In genomic region chr12:112794721-112795486, GRCh38 we compare ENCODE assay signal across 21 cellular contexts. TPM values are rescaled to one million over a fixed set of nuclear protein-coding genes. Genes with fewer than 3 reads are reported as not detected.
DNase-seq lines count a peak whose midpoint lies in the region; ATAC-seq and TF ChIP-seq lines count a peak whose summit lies in the region.
"Had no signal": no experiment of that assay in that cellular context is flagged by ENCODE, and none has a peak within 500 bp of the region (broad histone marks: within the 10 kb centered on the region; RNA-seq: fewer than 3 reads in every experiment).

No MANE protein-coding gene starts in this region.

- no peak overlapping the region for H3K27ac Mint-ChIP-seq in Caco-2 (ENCODE audit: unreplicated experiment)
- H3K27ac Mint-ChIP-seq: CD8-positive, alpha-beta T cell had no signal

- H3K36me3 ChIP-seq in SK-N-SH (replicated peaks in 1 of 2; ENCODE audit: control insufficient read depth in 1 of 2, insufficient read depth in 2 of 2, low read length in 1 of 2) (no peaks in the 10 kb centered on the region), neural cell (ENCODE audit: insufficient read depth, low read length) (no peaks in the 10 kb centered on the region), Caco-2 (ENCODE audit: control insufficient read depth, insufficient read depth, low read length) (no peaks in the 10 kb centered on the region)
- H3K36me3 ChIP-seq: BLaER1 treated with 17β-estradiol and CSF1 and Interleukin-3, amounts not matched to agents 10 nM and 100 nM; HAP-1 had no signal

- no peaks in the 10 kb centered on the region for H3K36me3 Mint-ChIP-seq in Caco-2 (ENCODE audit: insufficient read depth, unreplicated experiment)
- H3K36me3 Mint-ChIP-seq: CD8-positive, alpha-beta T cell had no signal

- peaks cover 20% of the 10 kb centered on the region for H3K27me3 Mint-ChIP-seq in Caco-2 (ENCODE audit: insufficient read depth, unreplicated experiment)

- no peak for ATAC-seq in SK-N-SH treated with all-trans-retinoic acid at 6 μM for 48 hours
- ATAC-seq in omental fat pad (ENCODE audit: low FRiP score) = no peak
- ATAC-seq: CD8-positive, alpha-beta T cell; GM12878 had no signal

- peak; percentile 20 for DNase-seq in SK-N-SH
- DNase-seq in dermis microvascular lymphatic vessel endothelial cell (ENCODE audit: low read depth in 2 of 2) = peak; percentile 20 to 54
- no peak for DNase-seq in omental fat pad (ENCODE audit: low spot score)
- DNase-seq in Caco-2 = no peak
- no peak for DNase-seq in SK-N-DZ (ENCODE audit: low spot score)
- DNase-seq: 8988T; CD8-positive, alpha-beta T cell; DMS 273 treated with DMSO at 0.1 percent for 48 hours; DMS53; DND-41; EL; GOT3 had no signal

- H3K9me3 ChIP-seq in SK-N-SH (no peaks in the 10 kb centered on the region), neural cell (ENCODE audit: low read length) (no peaks in the 10 kb centered on the region), Caco-2 (no peaks in the 10 kb centered on the region)
- H3K9me3 ChIP-seq: BLaER1 treated with 17β-estradiol and CSF1 and Interleukin-3, amounts not matched to agents 10 nM and 100 nM; HAP-1 had no signal

- no peak overlapping the region for H3K4me2 ChIP-seq in SK-N-SH
- H3K4me2 ChIP-seq in neural cell (ENCODE audit: low read length) = no peak overlapping the region
- H3K4me2 ChIP-seq: BLaER1 treated with 17β-estradiol and CSF1 and Interleukin-3, amounts not matched to agents 10 nM and 100 nM had no signal

- H3K4me1 ChIP-seq in SK-N-SH (ENCODE audit: control insufficient read depth in 1 of 2, insufficient read depth in 2 of 2, low read depth in 1 of 2, low read length in 1 of 2) (peaks cover 7 to 57% of the 10 kb centered on the region in 2 experiments; a peak in 3 of 4 replicates), Caco-2 (no peaks in the 10 kb centered on the region)
- H3K4me1 ChIP-seq: HAP-1 had no signal

- no peaks in the 10 kb centered on the region for H3K9me2 ChIP-seq in SK-N-SH
- H3K9me2 ChIP-seq in neural cell (ENCODE audit: insufficient read depth, low read length) = no peaks in the 10 kb centered on the region

- H3K79me2 ChIP-seq in SK-N-SH (ENCODE audit: insufficient read depth) (no peaks in the 10 kb centered on the region), neural cell (replicated peaks; ENCODE audit: insufficient read depth, low read length) (no peaks in the 10 kb centered on the region)

- intact Hi-C loops in Caco-2 (cut with micrococcal nuclease; ENCODE audit: unreplicated experiment) = no loop called here

- peak overlapping the region in 1 of 2 experiments; percentile 98; a peak in 2 of 4 replicates for H3K27ac ChIP-seq in SK-N-SH (ENCODE audit: low read depth in 2 of 2, low read length in 1 of 2)
- no peak overlapping the region for H3K27ac ChIP-seq in neural cell (ENCODE audit: low read length)
- H3K27ac ChIP-seq: BLaER1 treated with 17β-estradiol and CSF1 and Interleukin-3, amounts not matched to agents 10 nM and 100 nM; HL-60 had no signal

- no peak overlapping the region for H3K4me3 Mint-ChIP-seq in Caco-2 (ENCODE audit: unreplicated experiment)
- H3K4me3 Mint-ChIP-seq: CD8-positive, alpha-beta T cell had no signal

- H3K4me3 ChIP-seq in SK-N-SH (ENCODE audit: low read depth in 2 of 2, low read length in 1 of 2) (no peak overlapping the region; a peak in 1 of 4 replicates), neural cell (ENCODE audit: low read length) (peak overlapping the region; percentile 11), Caco-2 (ENCODE audit: low read depth, low read length) (no peak overlapping the region)
- H3K4me3 ChIP-seq: BLaER1 treated with 17β-estradiol and CSF1 and Interleukin-3, amounts not matched to agents 10 nM and 100 nM; GM12878; HAP-1 had no signal

- CTCF ChIA-PET in SK-N-SH (lab: Yijun Ruan, JAX) (interaction anchor here (1.0 to 3.8 kb wide), 5 partner anchors 11 to 322 kb away, joined by 3 to 16 read pairs (median 7); no protein-coding TSS in a partner anchor), Caco-2 (lab: Charles Lee) (no interaction called here)

- TF ChIP-seq EP300 in SK-N-SH (IDR thresholded peaks at IDR 0.05; ENCODE audit: borderline replicate concordance in 1 of 2, low read depth in 1 of 2, low read length in 1 of 2) = no peak
- no peak for TF ChIP-seq EP300 in neural cell (conservative IDR thresholded peaks at IDR 0.05; ENCODE audit: poor library complexity, severe bottlenecking)

- POLR2A ChIA-PET in SK-N-SH (lab: Yijun Ruan, JAX) (no interaction called here), Caco-2 (lab: Charles Lee) (no interaction called here)

- H3K9me3 Mint-ChIP-seq in Caco-2 (ENCODE audit: unreplicated experiment) = no peaks in the 10 kb centered on the region
- H3K9me3 Mint-ChIP-seq: CD8-positive, alpha-beta T cell had no signal

- H3K27me3 ChIP-seq in SK-N-SH (ENCODE audit: insufficient read depth) = no peaks in the 10 kb centered on the region
- peaks cover 51% of the 10 kb centered on the region for H3K27me3 ChIP-seq in neural cell (ENCODE audit: insufficient read depth, low read depth, low read length)
- no peaks in the 10 kb centered on the region for H3K27me3 ChIP-seq in Caco-2 (replicated peaks; ENCODE audit: control insufficient read depth, insufficient read depth, low read length)

- no peak for TF ChIP-seq CTCF in SK-N-SH (IDR thresholded peaks at IDR 0.05)
- TF ChIP-seq CTCF in neural cell (IDR thresholded peaks at IDR 0.05; ENCODE audit: poor library complexity, severe bottlenecking) = no peak
- TF ChIP-seq CTCF in omental fat pad (IDR thresholded peaks at IDR 0.05) = no peak
- TF ChIP-seq CTCF in Caco-2 (IDR thresholded peaks at IDR 0.05; ENCODE audit: insufficient read depth in 1 of 2, low read depth in 1 of 2, low read length in 1 of 2, severe bottlenecking in 1 of 2, unreplicated experiment in 1 of 2) = no peak

- BruUV-seq in Caco-2 (replicated peaks; lab: Mats Ljungman, UMichigan) = no TSS peak

- H4K20me1 ChIP-seq in SK-N-SH (ENCODE audit: insufficient read depth) (no peaks in the 10 kb centered on the region), neural cell (ENCODE audit: insufficient read depth) (no peaks in the 10 kb centered on the region)

- no peak overlapping the region for H3K9ac ChIP-seq in SK-N-SH
- no peak overlapping the region for H3K9ac ChIP-seq in neural cell (ENCODE audit: low read length)
- H3K9ac ChIP-seq: BLaER1 treated with 17β-estradiol and CSF1 and Interleukin-3, amounts not matched to agents 10 nM and 100 nM had no signal

- H3F3A ChIP-seq in SK-N-SH (replicated peaks; ENCODE audit: insufficient read depth) (no peaks in the 10 kb centered on the region), neural cell (ENCODE audit: insufficient read depth, low read length, poor library complexity, severe bottlenecking) (no peaks in the 10 kb centered on the region)

- TF ChIP-seq RAD21 in SK-N-SH (IDR thresholded peaks at IDR 0.05; ENCODE audit: low read length) (no peak), neural cell (conservative IDR thresholded peaks at IDR 0.05) (no peak)

- no peak overlapping the region for H2AFZ ChIP-seq in SK-N-SH (ENCODE audit: low read depth)
- no peak overlapping the region for H2AFZ ChIP-seq in neural cell (ENCODE audit: low read depth, low read length)

- no peaks in the 10 kb centered on the region for H3K4me1 Mint-ChIP-seq in Caco-2 (ENCODE audit: low read depth, unreplicated experiment)

- 20% methylated on average over 2 of the region's 2 CpGs for WGBS in SK-N-SH (ENCODE audit: low lambda C conversion rate)

TF ChIP-seq in SK-N-SH, 30 proteins besides CTCF, POLR2A, EP300 and RAD21:
- peak; percentile 38; the same call in 1 of the 2 replicates for TF ChIP-seq GATA2 (CRISPR knock-in tag; IDR thresholded peaks at IDR 0.05)
- no peak for TF ChIP-seq RXRA (IDR thresholded peaks at IDR 0.05; ENCODE audit: borderline replicate concordance, low read depth)

TF ChIP-seq in SK-N-SH treated with all-trans-retinoic acid at 6 μM for 48 hours, 23 proteins besides CTCF, POLR2A, EP300 and RAD21 (continues in another document):
- no peak for TF ChIP-seq ISL1 (CRISPR knock-in tag; IDR thresholded peaks at IDR 0.05)
- no peak for TF ChIP-seq TCF4 (CRISPR knock-in tag; IDR thresholded peaks at IDR 0.05; ENCODE audit: borderline replicate concordance)
- TF ChIP-seq PPARA (CRISPR knock-in tag; IDR thresholded peaks at IDR 0.05; ENCODE audit: borderline replicate concordance) = no peak
- no peak for TF ChIP-seq CSDC2 (CRISPR knock-in tag; IDR thresholded peaks at IDR 0.05)

TF ChIP-seq in neural cell, 6 proteins besides CTCF, POLR2A, EP300 and RAD21 (continues in another document):
- no peak for TF ChIP-seq POLR2AphosphoS5 (IDR thresholded peaks at IDR 0.05)
- no peak for TF ChIP-seq REST (IDR thresholded peaks at IDR 0.05; ENCODE audit: borderline replicate concordance)
- TF ChIP-seq MXI1 (conservative IDR thresholded peaks at IDR 0.05; ENCODE audit: poor library complexity, severe bottlenecking) = no peak

RNA-seq across cellular contexts. Expression of gene RPH3A, which starts 3.4 kb away (rescaled TPM):
- polyA plus RNA-seq in SK-N-SH (2012; rRNA removed) = 0.13 and 0.54 TPM in 2 replicates
- 0.41 and 0.77 TPM in 2 replicates for polyA plus RNA-seq in SK-N-SH (2012; cell fraction: cytosol; rRNA removed)
- polyA plus RNA-seq in SK-N-SH (2012; cell fraction: nucleus; rRNA removed) = 1.2 and 1.6 TPM in 2 replicates
- total RNA-seq in dermis microvascular lymphatic vessel endothelial cell = not detected in 2 replicates
- polyA plus RNA-seq in neural cell = 2.9 and 6.7 TPM in 2 replicates
- polyA minus RNA-seq in neural cell = 4.4 and 8.6 TPM in 2 replicates
- under 1 TPM in 1 of 4 donors, not detected in 3; 0.79 TPM for total RNA-seq in omental fat pad
- total RNA-seq in Caco-2 (2022) = not detected in 2 replicates
- not detected in 2 replicates for polyA plus RNA-seq in SK-N-DZ (2014; cell fraction: cytosol; rRNA removed)
- not detected in 2 replicates for polyA plus RNA-seq in SK-N-DZ (2014; cell fraction: nucleus; rRNA removed)
- total RNA-seq: CD8-positive, alpha-beta T cell; G401; GM12878; HT1080 had no signal
- polyA plus RNA-seq: AG04450, GM12878 had no signal

Comparison
In these comparisons a context has a peak if more than half of its experiments do, and no peak if none do; other contexts are left out.
1. DNase-seq: peak in SK-N-SH (single experiment) and dermis microvascular lymphatic vessel endothelial cell (2 of 2); none in omental fat pad (single experiment), Caco-2 (0 of 2) and SK-N-DZ (single experiment).